17 cellular contexts compared by ENCODE assay signal in genomic region chr15:70882361-70882760, GRCh38. TPM values are rescaled to one million over a fixed set of nuclear protein-coding genes. Genes with fewer than 3 reads are reported as not detected.
DNase-seq lines count a peak whose midpoint lies in the region; FAIRE-seq and TF ChIP-seq lines count a peak whose summit lies in the region.
"Had no signal": no experiment of that assay in that cellular context is flagged by ENCODE, and none has a peak within 500 bp of the region (broad histone marks: within the 10 kb centered on the region; RNA-seq: fewer than 3 reads in every experiment).

No MANE protein-coding gene starts in this region.

- H3K36me3 Mint-ChIP-seq in mesothelial cell of epicardium: peaks cover 3% of the 10 kb centered on the region
- H3K36me3 Mint-ChIP-seq: CD4-positive, alpha-beta memory T cell had no signal

- no peaks in the 10 kb centered on the region for H3K27me3 Mint-ChIP-seq in mesothelial cell of epicardium (ENCODE audit: low read depth)

- no peak for FAIRE-seq in GM12891 (lab: Jason Lieb, UNC)
- FAIRE-seq: HTR-8/SVneo, K562 had no signal

- no peaks in the 10 kb centered on the region for H3K4me1 Mint-ChIP-seq in mesothelial cell of epicardium
- H3K4me1 Mint-ChIP-seq: CD4-positive, alpha-beta memory T cell had no signal

- TF ChIP-seq POLR2A in GM12891 (IDR thresholded peaks at IDR 0.05; ENCODE audit: low read depth, low read length): no peak

- no peak overlapping the region for H3K4me3 Mint-ChIP-seq in mesothelial cell of epicardium
- H3K4me3 Mint-ChIP-seq: CD4-positive, alpha-beta memory T cell had no signal

- DNase-seq in Daoy (ENCODE audit: low read depth): peak; percentile 17
- no peak for DNase-seq in GM12891 (ENCODE audit: insufficient read length, low spot score)
- peak; percentile 31 for DNase-seq in OCI-M1 (lab: John Stamatoyannopoulos, UW)
- peak; percentile 70 for DNase-seq in iris pigment epithelial cell (ENCODE audit: low read depth)
- DNase-seq in mesothelial cell of epicardium (ENCODE audit: low spot score in 2 of 2, unreplicated experiment in 2 of 2): no peak
- DNase-seq in NK-92 (lab: John Stamatoyannopoulos, UW; ENCODE audit: unreplicated experiment): no peak
- no peak for DNase-seq in activated CD8-positive, alpha-beta memory T cell treated with anti-CD3 and anti-CD28 coated beads for 24 hours
- DNase-seq: BE2C; CD4-positive, alpha-beta memory T cell; DMS79 treated with DMSO at 0.1 percent for 48 hours; GF-D8; MG63; NCI-H187 treated with DMSO at 0.1 percent for 48 hours; NCI-H446; SHP77 treated with DMSO at 0.1 percent for 48 hours had no signal

- no peak overlapping the region for H3K27ac Mint-ChIP-seq in mesothelial cell of epicardium
- H3K27ac Mint-ChIP-seq: CD4-positive, alpha-beta memory T cell had no signal

- TF ChIP-seq CTCF in mesothelial cell of epicardium (IDR thresholded peaks at IDR 0.05; ENCODE audit: unreplicated experiment): no peak

- no peaks in the 10 kb centered on the region for H3K9me3 Mint-ChIP-seq in mesothelial cell of epicardium
- H3K9me3 Mint-ChIP-seq: CD4-positive, alpha-beta memory T cell had no signal

TF ChIP-seq in GM12891, 5 proteins besides CTCF, POLR2A, EP300 and RAD21:
- TF ChIP-seq PAX5 (IDR thresholded peaks at IDR 0.05; ENCODE audit: insufficient read depth, low read length, severe bottlenecking) (no peak), POLR2AphosphoS5 (IDR thresholded peaks at IDR 0.05; ENCODE audit: low read depth, low read length) (no peak), SPI1 (IDR thresholded peaks at IDR 0.05; ENCODE audit: low read depth, low read length) (0 out of 2 replicates have a peak, but pooled peaks have one; percentile 18)
TF ChIP-seq in GM12891: peak in this region for 1.

RNA-seq across cellular contexts. Expression of gene THAP10, which starts 9.9 kb away (rescaled TPM):
- 7.6 and 9.6 TPM in 2 replicates for total RNA-seq in Daoy (2014; rRNA removed; shearing (Covaris generic))
- 0.44 TPM for polyA plus RNA-seq in GM12891 (2012; ENCODE audit: low read depth, missing spikeins)
- total RNA-seq in mesothelial cell of epicardium: 2.3 to 3.6 TPM (median 2.9 TPM) in 3 replicates

RNA-seq across cellular contexts. Expression of gene LRRC49, which starts 10.3 kb away (rescaled TPM):
- 13.7 and 21.6 TPM in 2 replicates for total RNA-seq in Daoy (2014; rRNA removed; shearing (Covaris generic))
- 1.6 TPM for polyA plus RNA-seq in GM12891 (2012; ENCODE audit: low read depth, missing spikeins)
- 21.2 to 25.5 TPM (median 24.2 TPM) in 3 replicates for total RNA-seq in mesothelial cell of epicardium
- total RNA-seq: K562 had no signal

RNA-seq across cellular contexts. Expression of gene LARP6, which starts 28.4 kb away (rescaled TPM):
- 8.2 and 42.2 TPM in 2 replicates for total RNA-seq in Daoy (2014; rRNA removed; shearing (Covaris generic))
- 22.5 TPM for polyA plus RNA-seq in GM12891 (2012; ENCODE audit: low read depth, missing spikeins)
- total RNA-seq in mesothelial cell of epicardium: 24.8 to 27.3 TPM (median 24.9 TPM) in 3 replicates
- total RNA-seq: CD4-positive, alpha-beta memory T cell; K562 had no signal
- polyA plus RNA-seq: CD4-positive, alpha-beta memory T cell; K562 had no signal

Comparison
In these comparisons a context has a peak if more than half of its experiments do, and no peak if none do; other contexts are left out.
1. DNase-seq: peak in Daoy (single experiment), OCI-M1 (single experiment) and iris pigment epithelial cell (single experiment); none in GM12891 (single experiment), mesothelial cell of epicardium (0 of 2), NK-92 (single experiment) and activated CD8-positive, alpha-beta memory T cell treated with anti-CD3 and anti-CD28 coated beads for 24 hours (single experiment).